Comparison of ENCODE assay signal across 10 cellular contexts in genomic region chr6:10418862-10419748, GRCh38. TPM values are rescaled to one million over a fixed set of nuclear protein-coding genes. Genes with fewer than 3 reads are reported as not detected.
DNase-seq lines count a peak whose midpoint lies in the region; ATAC-seq and TF ChIP-seq lines count a peak whose summit lies in the region.
"Had no signal": no experiment of that assay in that cellular context is flagged by ENCODE, and none has a peak within 500 bp of the region (broad histone marks: within the 10 kb centered on the region; RNA-seq: fewer than 3 reads in every experiment).

No MANE protein-coding gene starts in this region.

- peaks cover 45% of the 10 kb centered on the region for H3K79me2 ChIP-seq in PC-3 (ENCODE audit: low read length)

- no peaks in the 10 kb centered on the region for H3F3A ChIP-seq in PC-3 (ENCODE audit: low read length, unreplicated experiment)

- no peak for TF ChIP-seq CTCF in 22Rv1 (IDR thresholded peaks at IDR 0.05)
- no peak for TF ChIP-seq CTCF in GM20000 (IDR thresholded peaks at IDR 0.05; ENCODE audit: extremely low read depth, missing control alignments)
- TF ChIP-seq CTCF in PC-3 (conservative IDR thresholded peaks at IDR 0.05; ENCODE audit: low read depth, low read length): no peak
- TF ChIP-seq CTCF in GM10266 (IDR thresholded peaks at IDR 0.05; ENCODE audit: control insufficient read depth, insufficient read depth, low read depth, missing control alignments): no peak

- H3K4me3 ChIP-seq in PC-3 (ENCODE audit: low read length) (peak overlapping the region; percentile 83), iPS-18a (ENCODE audit: low read length) (peak overlapping the region; percentile 34)

- H3K9me3 ChIP-seq in PC-3 (ENCODE audit: low read length) (no peaks in the 10 kb centered on the region), iPS-18a (ENCODE audit: control insufficient read depth, low read depth, low read length) (no peaks in the 10 kb centered on the region)

- H2AFZ ChIP-seq in PC-3 (ENCODE audit: low read length): peak overlapping the region; percentile 85

- H4K20me1 ChIP-seq in PC-3 (ENCODE audit: low read length): no peaks in the 10 kb centered on the region

- H3K9me2 ChIP-seq in PC-3 (replicated peaks; ENCODE audit: low read length): no peaks in the 10 kb centered on the region

- H3K4me1 ChIP-seq in PC-3 (ENCODE audit: insufficient read depth, low read length) (peaks cover 39% of the 10 kb centered on the region), iPS-18a (ENCODE audit: control insufficient read depth, low read depth, low read length) (peaks cover 30% of the 10 kb centered on the region)

- H3K4me2 ChIP-seq in PC-3 (ENCODE audit: low read length): peak overlapping the region; percentile 98

- BruUV-seq in PC-3 (replicated peaks; lab: Mats Ljungman, UMichigan): no TSS peak

- H3K27ac ChIP-seq in 22Rv1 (peak overlapping the region; percentile 99), PC-3 (ENCODE audit: low read length) (peak overlapping the region; percentile 82), iPS-18a (ENCODE audit: low read length) (no peak overlapping the region)

- no peaks in the 10 kb centered on the region for H3K36me3 ChIP-seq in PC-3 (ENCODE audit: low read depth, low read length)
- no peaks in the 10 kb centered on the region for H3K36me3 ChIP-seq in iPS-18a (ENCODE audit: control insufficient read depth, low read depth, low read length)

- H3K9ac ChIP-seq in PC-3 (ENCODE audit: low read length): peak overlapping the region; percentile 61
- H3K9ac ChIP-seq in iPS-18a (ENCODE audit: low read length): no peak overlapping the region

- H3K27me3 ChIP-seq in PC-3 (ENCODE audit: low read length) (no peaks in the 10 kb centered on the region), iPS-18a (ENCODE audit: control insufficient read depth, insufficient read depth, low read length) (peaks cover 100% of the 10 kb centered on the region)

- intact Hi-C loops in PC-3 (cut with micrococcal nuclease): no loop called here

- CTCF ChIA-PET in PC-3 (lab: Charles Lee): interaction anchor here (0.6 to 0.8 kb wide), 2 partner anchors 11 to 1986 kb away, joined by 3 to 5 read pairs; no protein-coding TSS in a partner anchor

- DNase-seq in GM20000 (ENCODE audit: low spot score) (peak; percentile 69), PC-3 (peak; percentile 86), UCSD-AML1 (lab: John Stamatoyannopoulos, UW; ENCODE audit: unreplicated experiment) (no peak), GM10266 (ENCODE audit: extremely low spot score) (no peak), COLO829 (ENCODE audit: low spot score) (no peak)
- DNase-seq: GOT3, occipital lobe had no signal

- POLR2A ChIA-PET in PC-3 (lab: Charles Lee; ENCODE audit: unreplicated experiment): interaction anchor here (0.6 to 1.2 kb wide), 2 partner anchors 15 to 1826 kb away, joined by 4 read pairs; no protein-coding TSS in a partner anchor

- peak; percentile 42 for ATAC-seq in PC-3
- no peak for ATAC-seq in GM21619 (IDR thresholded peaks at IDR 0.05; ENCODE audit: unreplicated experiment)

RNA-seq across cellular contexts. Expression of gene TFAP2A, which starts 4.2 kb away (rescaled TPM):
- total RNA-seq in PC-3 (2014; rRNA removed): 29.4 and 35.5 TPM in 2 replicates
- total RNA-seq: occipital lobe had no signal

Comparison
In these comparisons a context has a peak if more than half of its experiments do, and no peak if none do; other contexts are left out.
1. DNase-seq: peak in GM20000 (single experiment) and PC-3 (single experiment); none in UCSD-AML1 (single experiment), GM10266 (single experiment) and COLO829 (single experiment).